ENCODE assay signal across 7 cellular contexts in genomic region chr7:32958046-32959025, GRCh38. TPM values are rescaled to one million over a fixed set of nuclear protein-coding genes. Genes with fewer than 3 reads are reported as not detected.
A peak's percentile ranks its signal among the peaks of the same experiment; 100 is the strongest.
DNase-seq lines count a peak whose midpoint lies in the region; ATAC-seq and TF ChIP-seq lines count a peak whose summit lies in the region.

No MANE protein-coding gene starts in this region.

- H3K36me3 ChIP-seq in left lung: no peaks in the 10 kb centered on the region
- H3K36me3 ChIP-seq in suprapubic skin: no peaks in the 10 kb centered on the region

- no peak overlapping the region for H3K27ac Mint-ChIP-seq in central memory CD8-positive, alpha-beta T cell (ENCODE audit: low read depth)

- peaks cover 6% of the 10 kb centered on the region for H3K4me1 Mint-ChIP-seq in central memory CD8-positive, alpha-beta T cell

- H3K36me3 Mint-ChIP-seq in central memory CD8-positive, alpha-beta T cell (ENCODE audit: insufficient read depth): no peaks in the 10 kb centered on the region

- H3K4me3 ChIP-seq in left lung (peak overlapping the region; percentile 65 to 98), suprapubic skin (peak overlapping the region; percentile 99)

- no peak for TF ChIP-seq POLR2A in suprapubic skin (IDR thresholded peaks at IDR 0.05)

- H3K27ac ChIP-seq in left lung: peak overlapping the region; percentile 90 to 95
- H3K27ac ChIP-seq in suprapubic skin: peak overlapping the region; percentile 96

- peak overlapping the region; percentile 70 for H3K4me3 Mint-ChIP-seq in central memory CD8-positive, alpha-beta T cell

- peaks cover 43% of the 10 kb centered on the region for H3K27me3 Mint-ChIP-seq in central memory CD8-positive, alpha-beta T cell

- H3K27me3 ChIP-seq in left lung (peaks cover 0 to 11% of the 10 kb centered on the region in 2 donors), suprapubic skin (no peaks in the 10 kb centered on the region)

- ATAC-seq in central memory CD8-positive, alpha-beta T cell (replicated peaks; ENCODE audit: extremely low read depth, poor library complexity, severe bottlenecking): no peak
- ATAC-seq in left lung (peak; percentile 64), HG02981 (IDR thresholded peaks at IDR 0.05; ENCODE audit: unreplicated experiment) (no peak), HG02852 (IDR thresholded peaks at IDR 0.05; ENCODE audit: unreplicated experiment) (no peak)

- WGBS in suprapubic skin: 14% methylated on average over 23 of the region's 26 CpGs

- H3K9me3 ChIP-seq in left lung (no peaks in the 10 kb centered on the region), suprapubic skin (no peaks in the 10 kb centered on the region)

- H3K4me1 ChIP-seq in left lung (peaks cover 3 to 21% of the 10 kb centered on the region in 2 donors), suprapubic skin (peaks cover 27% of the 10 kb centered on the region)

- no peaks in the 10 kb centered on the region for H3K9me3 Mint-ChIP-seq in central memory CD8-positive, alpha-beta T cell

- intact Hi-C loops in left lung (cut with DNase I): no loop called here

- TF ChIP-seq CTCF in left lung (IDR thresholded peaks at IDR 0.05): no peak
- TF ChIP-seq CTCF in suprapubic skin (IDR thresholded peaks at IDR 0.05): no peak

- DNase-seq in GM04504 (ENCODE audit: low read depth) (peak; percentile 29), NCI-H2171 (lab: John Stamatoyannopoulos, UW) (peak; percentile 66), left lung (peak in 1 of 2 donors; percentile 48), suprapubic skin (ENCODE audit: low spot score in 2 of 2) (peak; percentile 79 to 85)
- DNase-seq in central memory CD8-positive, alpha-beta T cell (ENCODE audit: low spot score in 2 of 2): no peak

- no peak for TF ChIP-seq EP300 in suprapubic skin (IDR thresholded peaks at IDR 0.05)

RNA-seq across cellular contexts. Expression of gene FKBP9, which starts 1.1 kb away (rescaled TPM):
- total RNA-seq in left lung: 100 to 1,000 TPM in 1 of 2 donors, 10 to 100 TPM in 1; 91.4 to 130 TPM
- total RNA-seq in suprapubic skin: 100 to 1,000 TPM in 1 of 4 donors, 10 to 100 TPM in 3; 79.7 to 131 (median 93.5) TPM

Comparison
In these comparisons a context has a peak if more than half of its experiments do, and no peak if none do; other contexts are left out.
1. DNase-seq: peak in GM04504 (single experiment), NCI-H2171 (single experiment) and suprapubic skin (2 of 2); none in central memory CD8-positive, alpha-beta T cell (0 of 2).